In genomic region chr12:90794212-90794611, GRCh38 we compare ENCODE assay signal across 19 cellular contexts.
"Had no signal": no experiment of that assay in that cellular context is flagged by ENCODE, and none has a peak within 500 bp of the region (broad histone marks: within the 10 kb centered on the region; RNA-seq: fewer than 3 reads in every experiment).

No MANE protein-coding gene starts in this region.

- DNase-seq: dorsolateral prefrontal cortex; effector CD4-positive, alpha-beta T cell; foreskin keratinocyte; heart left ventricle; kidney; mesendoderm; midbrain; naive thymus-derived CD4-positive, alpha-beta T cell; stimulated activated CD4-positive, alpha-beta T cell treated with anti-CD3 and anti-CD28 coated beads, Interleukin-2, amount 100 ng/mL, for 24 hours; stimulated activated CD4-positive, alpha-beta T cell treated with anti-CD3 and anti-CD28 coated beads, Interleukin-4, amount 100 ng/mL, for 24 hours; stimulated activated naive CD4-positive, alpha-beta T cell treated with Interleukin-2 at 50 U/mL for 16 hours; stomach; thyroid gland; trophoblast cell had no signal

- H3K4me3 ChIP-seq: dorsolateral prefrontal cortex, gastroesophageal sphincter, heart left ventricle, hepatocyte, neural progenitor cell, stomach, thyroid gland, vagina had no signal

- H3K36me3 ChIP-seq: gastroesophageal sphincter, heart left ventricle, neural progenitor cell, stomach, thyroid gland, vagina had no signal

- H3K9ac ChIP-seq: neural progenitor cell, parathyroid adenoma had no signal

- H3K9me3 ChIP-seq: gastroesophageal sphincter, stomach, thyroid gland, vagina had no signal

- H3K27me3 ChIP-seq: dorsolateral prefrontal cortex, foreskin keratinocyte, gastroesophageal sphincter, heart left ventricle, hepatocyte, neural progenitor cell, stomach, thyroid gland, vagina had no signal

- H3K4me1 ChIP-seq: foreskin keratinocyte, gastroesophageal sphincter, heart left ventricle, neural progenitor cell, parathyroid adenoma, stomach, thyroid gland, vagina had no signal

- H3K27ac ChIP-seq: dorsolateral prefrontal cortex, foreskin keratinocyte, gastroesophageal sphincter, heart left ventricle, hepatocyte, neural progenitor cell, parathyroid adenoma, stomach, thyroid gland, vagina had no signal
